ENCODE assay signal across 16 cellular contexts in genomic region chr1:225119307-225119706, GRCh38.
DNase-seq lines count a peak whose midpoint lies in the region; ATAC-seq and TF ChIP-seq lines count a peak whose summit lies in the region.
"Had no signal": no experiment of that assay in that cellular context is flagged by ENCODE, and none has a peak within 500 bp of the region (broad histone marks: within the 10 kb centered on the region; RNA-seq: fewer than 3 reads in every experiment).

No MANE protein-coding gene starts in this region.

- H3K79me2 ChIP-seq in GM23338 (replicated peaks; ENCODE audit: insufficient read depth) (no peaks in the 10 kb centered on the region), neural cell (replicated peaks; ENCODE audit: insufficient read depth, low read length) (no peaks in the 10 kb centered on the region)

- no peaks in the 10 kb centered on the region for H3F3A ChIP-seq in GM23338 (replicated peaks; ENCODE audit: low read depth)
- no peaks in the 10 kb centered on the region for H3F3A ChIP-seq in neural cell (ENCODE audit: insufficient read depth, low read length, poor library complexity, severe bottlenecking)

- H3K9me2 ChIP-seq in GM23338 (ENCODE audit: insufficient read depth), result no peaks in the 10 kb centered on the region; the same call in 1 of the 2 replicates
- no peaks in the 10 kb centered on the region for H3K9me2 ChIP-seq in neural cell (ENCODE audit: insufficient read depth, low read length)

- H3K4me2 ChIP-seq in GM23338, result peak overlapping the region; percentile 39; the same call in 1 of the 2 replicates
- no peak overlapping the region for H3K4me2 ChIP-seq in neural cell (ENCODE audit: low read length)
- H3K4me2 ChIP-seq: A549 had no signal

- H3K27ac ChIP-seq in GM23338 (ENCODE audit: low read depth) (no peak overlapping the region), neural cell (ENCODE audit: low read length) (no peak overlapping the region)
- H3K27ac ChIP-seq: A549, C4-2B had no signal

- no peak overlapping the region for H3K4me3 Mint-ChIP-seq in GM23338
- no peak overlapping the region for H3K4me3 Mint-ChIP-seq in naive thymus-derived CD8-positive, alpha-beta T cell
- H3K4me3 Mint-ChIP-seq: CD4-positive, alpha-beta memory T cell; HFFc6 had no signal

- peak; percentile 13 for TF ChIP-seq EP300 in neural cell (conservative IDR thresholded peaks at IDR 0.05; ENCODE audit: poor library complexity, severe bottlenecking)

- H3K36me3 Mint-ChIP-seq in GM23338 (ENCODE audit: low read depth), result peaks cover 3% of the 10 kb centered on the region; the same call in 2 of the 3 replicates
- H3K36me3 Mint-ChIP-seq in naive thymus-derived CD8-positive, alpha-beta T cell, result no peaks in the 10 kb centered on the region
- H3K36me3 Mint-ChIP-seq: CD4-positive, alpha-beta memory T cell had no signal

- no peak for DNase-seq in GM23338 (ENCODE audit: low spot score)
- peak; percentile 14 for DNase-seq in M059J (ENCODE audit: low read depth)
- peak; percentile 1 for DNase-seq in adipocyte (ENCODE audit: low read depth)
- no peak for DNase-seq in naive thymus-derived CD8-positive, alpha-beta T cell
- DNase-seq: BE2C; CD4-positive, alpha-beta memory T cell; DND-41; HFFc6; IMR-90; KBM-7 had no signal

- no peak for TF ChIP-seq CTCF in GM23338 (conservative IDR thresholded peaks at IDR 0.05; ENCODE audit: low read depth in 2 of 2)
- no peak for TF ChIP-seq CTCF in neural cell (IDR thresholded peaks at IDR 0.05; ENCODE audit: poor library complexity, severe bottlenecking)

- H3K4me3 ChIP-seq in GM23338 (no peak overlapping the region), adipocyte (ENCODE audit: low read length) (no peak overlapping the region), neural cell (ENCODE audit: low read length) (no peak overlapping the region)
- H3K4me3 ChIP-seq: A549, HAP-1 had no signal

- no peak overlapping the region for H3K27ac Mint-ChIP-seq in GM23338
- H3K27ac Mint-ChIP-seq in naive thymus-derived CD8-positive, alpha-beta T cell, result no peak overlapping the region
- H3K27ac Mint-ChIP-seq: CD4-positive, alpha-beta memory T cell; HFFc6 had no signal

- H3K9me3 Mint-ChIP-seq in GM23338, result no peaks in the 10 kb centered on the region
- H3K9me3 Mint-ChIP-seq in naive thymus-derived CD8-positive, alpha-beta T cell, result no peaks in the 10 kb centered on the region
- H3K9me3 Mint-ChIP-seq: CD4-positive, alpha-beta memory T cell had no signal

- POLR2A ChIA-PET in naive thymus-derived CD8-positive, alpha-beta T cell (lab: Charles Lee), result no interaction called here

- peaks cover 9% of the 10 kb centered on the region; the same call in 2 of the 3 replicates for H3K4me1 Mint-ChIP-seq in GM23338
- H3K4me1 Mint-ChIP-seq in naive thymus-derived CD8-positive, alpha-beta T cell, result no peaks in the 10 kb centered on the region
- H3K4me1 Mint-ChIP-seq: CD4-positive, alpha-beta memory T cell had no signal

- H4K20me1 ChIP-seq in GM23338 (replicated peaks; ENCODE audit: insufficient read depth) (no peaks in the 10 kb centered on the region), neural cell (ENCODE audit: insufficient read depth) (no peaks in the 10 kb centered on the region)

- H3K27me3 Mint-ChIP-seq in GM23338 (ENCODE audit: insufficient read depth, low read depth, poor library complexity), result no peaks in the 10 kb centered on the region
- H3K27me3 Mint-ChIP-seq in naive thymus-derived CD8-positive, alpha-beta T cell, result peaks cover 0 to 5% (median under 1%) of the 10 kb centered on the region in 5 donors

- H3K36me3 ChIP-seq in GM23338 (ENCODE audit: insufficient read depth) (no peaks in the 10 kb centered on the region), adipocyte (ENCODE audit: control insufficient read depth, insufficient read depth, low read length, severe bottlenecking) (no peaks in the 10 kb centered on the region), neural cell (ENCODE audit: insufficient read depth, low read length) (no peaks in the 10 kb centered on the region)
- H3K36me3 ChIP-seq: BE2C, HAP-1 had no signal

- H3K27me3 ChIP-seq in GM23338 (ENCODE audit: insufficient read depth) (no peaks in the 10 kb centered on the region), adipocyte (replicated peaks; ENCODE audit: control insufficient read depth, insufficient read depth, low read length) (no peaks in the 10 kb centered on the region), neural cell (ENCODE audit: insufficient read depth, low read depth, low read length) (no peaks in the 10 kb centered on the region)
- H3K27me3 ChIP-seq: BE2C had no signal

- H3K4me1 ChIP-seq in GM23338 (ENCODE audit: insufficient read depth) (peaks cover 10% of the 10 kb centered on the region), adipocyte (ENCODE audit: control insufficient read depth, insufficient read depth, low read length) (peaks cover 2% of the 10 kb centered on the region)
- H3K4me1 ChIP-seq: BE2C, HAP-1 had no signal

- H3K9ac ChIP-seq in adipocyte (ENCODE audit: low read length) (no peak overlapping the region), neural cell (ENCODE audit: low read length) (no peak overlapping the region)

- ATAC-seq in GM23338 (no peak), GM19351 (IDR thresholded peaks at IDR 0.05; ENCODE audit: unreplicated experiment) (no peak), HG02610 (IDR thresholded peaks at IDR 0.05; ENCODE audit: unreplicated experiment) (no peak)
- no peak for ATAC-seq in naive thymus-derived CD8-positive, alpha-beta T cell
- ATAC-seq: A549 had no signal

- H2AFZ ChIP-seq in GM23338 (no peak overlapping the region), neural cell (ENCODE audit: low read depth, low read length) (no peak overlapping the region)

- H3K9me3 ChIP-seq in adipocyte (ENCODE audit: control insufficient read depth, low read length), result no peaks in the 10 kb centered on the region
- H3K9me3 ChIP-seq in neural cell (ENCODE audit: low read length), result no peaks in the 10 kb centered on the region
- H3K9me3 ChIP-seq: A549, BE2C, HAP-1 had no signal

- no peak for TF ChIP-seq RAD21 in neural cell (conservative IDR thresholded peaks at IDR 0.05)

TF ChIP-seq in neural cell, 6 proteins besides CTCF, POLR2A, EP300 and RAD21:
- no peak for TF ChIP-seq TAF1 (IDR thresholded peaks at IDR 0.05; ENCODE audit: low read depth)
- peak; percentile 45 for TF ChIP-seq POLR2AphosphoS5 (IDR thresholded peaks at IDR 0.05)

Comparison
In these comparisons a context has a peak if more than half of its experiments do, and no peak if none do; other contexts are left out.
1. DNase-seq: peak in M059J (single experiment) and adipocyte (single experiment); none in GM23338 (single experiment) and naive thymus-derived CD8-positive, alpha-beta T cell (0 of 10).